25 cellular contexts compared by ENCODE assay signal in genomic region chr9:74415995-74416394, GRCh38.
"Had no signal": no experiment of that assay in that cellular context is flagged by ENCODE, and none has a peak within 500 bp of the region (broad histone marks: within the 10 kb centered on the region; RNA-seq: fewer than 3 reads in every experiment).

No MANE protein-coding gene starts in this region.

- H3K27me3 Mint-ChIP-seq: activated CD4-positive, alpha-beta memory T cell treated with anti-CD3 and anti-CD28 coated beads, Interleukin-2, amount 10 ng/mL, durations not matched to agents 7 days and 5 days had no signal

- H3K9me3 ChIP-seq: ascending aorta, breast epithelium, MG63, SJCRH30 had no signal

- H3K4me1 ChIP-seq: ascending aorta, breast epithelium, SJCRH30 had no signal

- H3K4me1 Mint-ChIP-seq: activated CD4-positive, alpha-beta memory T cell treated with anti-CD3 and anti-CD28 coated beads, Interleukin-2, amount 10 ng/mL, durations not matched to agents 7 days and 5 days; activated naive CD8-positive, alpha-beta T cell treated with anti-CD3 and anti-CD28 coated beads, Interleukin-2, amount 10 ng/mL, durations not matched to agents 7 days and 5 days had no signal

- H3K27ac Mint-ChIP-seq: activated CD4-positive, alpha-beta memory T cell treated with anti-CD3 and anti-CD28 coated beads, Interleukin-2, amount 10 ng/mL, durations not matched to agents 7 days and 5 days; activated naive CD8-positive, alpha-beta T cell treated with anti-CD3 and anti-CD28 coated beads, Interleukin-2, amount 10 ng/mL, durations not matched to agents 7 days and 5 days had no signal

- H3K4me3 Mint-ChIP-seq: activated CD4-positive, alpha-beta memory T cell treated with anti-CD3 and anti-CD28 coated beads, Interleukin-2, amount 10 ng/mL, durations not matched to agents 7 days and 5 days; activated naive CD8-positive, alpha-beta T cell treated with anti-CD3 and anti-CD28 coated beads, Interleukin-2, amount 10 ng/mL, durations not matched to agents 7 days and 5 days; activated T-cell treated with anti-CD3 and anti-CD28 coated beads, Interleukin-2, amount 50 U/mL, for 4 hours had no signal

- H3K36me3 ChIP-seq: ascending aorta, breast epithelium, MG63, SJCRH30, WERI-Rb-1 had no signal

- DNase-seq: activated CD4-positive, alpha-beta memory T cell treated with anti-CD3 and anti-CD28 coated beads, Interleukin-2, amount 10 ng/mL, durations not matched to agents 7 days and 5 days; activated CD4-positive, alpha-beta T cell treated with anti-CD3 and anti-CD28 coated beads for 1 hour; activated CD4-positive, alpha-beta T cell treated with anti-CD3 and anti-CD28 coated beads for 48 hours; activated CD4-positive, CD25-positive, alpha-beta regulatory T cell; activated effector memory CD4-positive, alpha-beta T cell treated with Interleukin-2 at 50 U/mL for 16 hours; activated naive CD4-positive, alpha-beta T cell treated with anti-CD3 and anti-CD28 coated beads, Interleukin-2, amount 50 U/mL, for 16 hours; activated naive CD8-positive, alpha-beta T cell treated with anti-CD3 and anti-CD28 coated beads, Interleukin-2, amount 10 ng/mL, durations not matched to agents 7 days and 5 days; activated T-cell treated with anti-CD3 and anti-CD28 coated beads, Interleukin-2, amount 50 U/mL, for 4 hours; amygdala; MG63; NCI-H1048; NCI-H1105 treated with DMSO at 0.1 percent for 48 hours; NCI-H1436; NCI-H1694 treated with DMSO at 0.1 percent for 48 hours; NCI-H2029; NCI-H345; NCI-H524 treated with DMSO at 0.1 percent for 48 hours; SHP77; SJCRH30; T1000; WERI-Rb-1 had no signal

- H3K4me3 ChIP-seq: ascending aorta, breast epithelium, MG63, SJCRH30, SK-N-MC had no signal

- H3K36me3 Mint-ChIP-seq: activated naive CD8-positive, alpha-beta T cell treated with anti-CD3 and anti-CD28 coated beads, Interleukin-2, amount 10 ng/mL, durations not matched to agents 7 days and 5 days had no signal

- H3K27me3 ChIP-seq: ascending aorta, breast epithelium, MG63 had no signal

- H3K27ac ChIP-seq: ascending aorta, breast epithelium, SJCRH30, SK-N-MC, WERI-Rb-1 had no signal

- ATAC-seq: Panc1 had no signal
